9 cellular contexts compared by ENCODE assay signal in genomic region chr17:42530952-42531454, GRCh38. TPM values are rescaled to one million over a fixed set of nuclear protein-coding genes. Genes with fewer than 3 reads are reported as not detected.
DNase-seq lines count a peak whose midpoint lies in the region; ATAC-seq and TF ChIP-seq lines count a peak whose summit lies in the region.
"Had no signal": no experiment of that assay in that cellular context is flagged by ENCODE, and none has a peak within 500 bp of the region (broad histone marks: within the 10 kb centered on the region; RNA-seq: fewer than 3 reads in every experiment).

No MANE protein-coding gene starts in this region.

- H2BK120ac ChIP-seq in mesenchymal stem cell (ENCODE audit: low read depth, low read length), result no peak overlapping the region

- no peak overlapping the region for H3K23ac ChIP-seq in mesenchymal stem cell (ENCODE audit: low read length in 2 of 2)

- no peak overlapping the region for H2AFZ ChIP-seq in mesenchymal stem cell (ENCODE audit: low read depth, low read length)

- no peak overlapping the region for H4K8ac ChIP-seq in mesenchymal stem cell (ENCODE audit: low read length)

- no peak overlapping the region for H2BK5ac ChIP-seq in mesenchymal stem cell (ENCODE audit: low read depth, low read length, poor library complexity, severe bottlenecking)

- 94 to 98% methylated on average over 2 of the region's 2 CpGs for whole genome bisulfite sequencing in heart right ventricle, 2 donors
- WGBS in mesenchymal stem cell, result 96% methylated on average over 1 of the region's 2 CpGs
- 84 to 93% methylated on average over 2 of the region's 2 CpGs for WGBS in lower leg skin, 2 donors

- peaks cover 11 to 60% (median 32%) of the 10 kb centered on the region in 9 donors for H3K4me1 ChIP-seq in heart right ventricle
- H3K4me1 ChIP-seq in mesenchymal stem cell (ENCODE audit: control insufficient read depth, insufficient read depth, low read depth, low read length), result peaks cover 11% of the 10 kb centered on the region
- peaks cover 0 to 7% of the 10 kb centered on the region in 2 donors for H3K4me1 ChIP-seq in uterus

- H3K4ac ChIP-seq in mesenchymal stem cell (ENCODE audit: low read depth in 1 of 2, low read length in 2 of 2), result peak overlapping the region; percentile 39 to 88

- intact Hi-C loops in heart right ventricle (cut with DNase I) (no loop called here), Right ventricle myocardium inferior (cut with DNase I) (no loop called here), uterus (cut with DNase I; ENCODE audit: low total_unique reads) (no loop called here), lower leg skin (cut with DNase I; ENCODE audit: low total_unique reads) (no loop called here)

- no peak for TF ChIP-seq CTCF in heart right ventricle (IDR thresholded peaks at IDR 0.05)
- no peak for TF ChIP-seq CTCF in WERI-Rb-1 (IDR thresholded peaks at IDR 0.05; ENCODE audit: low read depth, low read length)
- no peak for TF ChIP-seq CTCF in uterus (IDR thresholded peaks at IDR 0.05)
- no peak for TF ChIP-seq CTCF in lower leg skin (IDR thresholded peaks at IDR 0.05)

- peak overlapping the region; percentile 35 for H2AK5ac ChIP-seq in mesenchymal stem cell (ENCODE audit: low read length, severe bottlenecking)

- H4K91ac ChIP-seq in mesenchymal stem cell (ENCODE audit: low read length), result peak overlapping the region; percentile 44

- peak overlapping the region in 1 of 2 experiments; percentile 35 for H3K14ac ChIP-seq in mesenchymal stem cell (ENCODE audit: low read length in 2 of 2)

- H2BK12ac ChIP-seq in mesenchymal stem cell (ENCODE audit: low read length in 2 of 2), result peak overlapping the region in 1 of 2 experiments; percentile 94

- no peaks in the 10 kb centered on the region for H3K79me1 ChIP-seq in mesenchymal stem cell (replicated peaks; ENCODE audit: low read length, poor library complexity, severe bottlenecking)

- TF ChIP-seq POLR2A in uterus (IDR thresholded peaks at IDR 0.05), result no peak
- TF ChIP-seq POLR2A in lower leg skin (IDR thresholded peaks at IDR 0.05), result no peak

- DNase-seq in heart right ventricle, result no peak
- DNase-seq in Right ventricle myocardium inferior (ENCODE audit: missing footprints), result no peak
- DNase-seq in WERI-Rb-1, result peak; percentile 57
- DNase-seq in mesenchymal stem cell, result peak; percentile 47
- no peak for DNase-seq in uterus
- no peak for DNase-seq in activated T-cell treated with anti-CD3 and anti-CD28 coated beads, Interleukin-2, amount 50 U/mL, for 48 hours
- DNase-seq in OCI-M1 (lab: John Stamatoyannopoulos, UW), result no peak
- no peak for DNase-seq in lower leg skin (ENCODE audit: low spot score in 2 of 2)
- DNase-seq: PC-3 had no signal

- H3K27me3 ChIP-seq in heart right ventricle (no peaks in the 10 kb centered on the region), WERI-Rb-1 (ENCODE audit: insufficient read depth, low read depth, severe bottlenecking) (no peaks in the 10 kb centered on the region), mesenchymal stem cell (ENCODE audit: control insufficient read depth in 1 of 2, insufficient read depth in 1 of 2, low read length in 2 of 2) (no peaks in the 10 kb centered on the region), uterus (no peaks in the 10 kb centered on the region)

- H3K4me2 ChIP-seq in mesenchymal stem cell (ENCODE audit: low read length, poor library complexity, severe bottlenecking), result no peak overlapping the region

- H3K36me3 ChIP-seq in heart right ventricle (no peaks in the 10 kb centered on the region), WERI-Rb-1 (no peaks in the 10 kb centered on the region), mesenchymal stem cell (ENCODE audit: control insufficient read depth in 1 of 2, insufficient read depth in 2 of 2, low read depth in 1 of 2, low read length in 2 of 2) (no peaks in the 10 kb centered on the region), uterus (no peaks in the 10 kb centered on the region)

- no peak for ATAC-seq in heart right ventricle
- no peak for ATAC-seq in Right ventricle myocardium inferior
- ATAC-seq: PC-3 had no signal

- H3K9me3 ChIP-seq in heart right ventricle (no peaks in the 10 kb centered on the region), WERI-Rb-1 (ENCODE audit: severe bottlenecking) (no peaks in the 10 kb centered on the region), mesenchymal stem cell (ENCODE audit: control insufficient read depth, low read length) (no peaks in the 10 kb centered on the region), uterus (no peaks in the 10 kb centered on the region)

- no peak overlapping the region for H3K4me3 ChIP-seq in heart right ventricle
- no peak overlapping the region for H3K4me3 ChIP-seq in WERI-Rb-1 (ENCODE audit: low read depth, low read length)
- peak overlapping the region in 1 of 2 experiments; percentile 8 for H3K4me3 ChIP-seq in mesenchymal stem cell (ENCODE audit: insufficient read depth in 1 of 2, low read depth in 1 of 2, low read length in 2 of 2)
- no peak overlapping the region for H3K4me3 ChIP-seq in uterus
- no peak overlapping the region for H3K4me3 ChIP-seq in lower leg skin (ENCODE audit: low read depth, poor library complexity, severe bottlenecking)

- no peak overlapping the region for H2BK15ac ChIP-seq in mesenchymal stem cell (ENCODE audit: low read depth, poor library complexity, severe bottlenecking)

- H3K27ac ChIP-seq in heart right ventricle (peak overlapping the region in 7 of 10 donors; percentile 11 to 88 (median 83)), WERI-Rb-1 (peak overlapping the region; percentile 91), mesenchymal stem cell (ENCODE audit: low read length, poor library complexity, severe bottlenecking) (no peak overlapping the region), uterus (peak overlapping the region; percentile 76 to 92)

- H3K18ac ChIP-seq in mesenchymal stem cell (ENCODE audit: low read depth in 1 of 2, low read length in 2 of 2), result peak overlapping the region; percentile 33 to 97

- H3K9ac ChIP-seq in mesenchymal stem cell (ENCODE audit: low read length), result no peak overlapping the region

RNA-seq across cellular contexts. Expression of gene NAGLU, which starts 5.0 kb away (rescaled TPM):
- total RNA-seq in heart right ventricle, result 10 to 100 TPM in 5 of 10 donors, 1 to 10 TPM in 5; 6.8 to 16.0 (median 9.8) TPM
- polyA plus RNA-seq in heart right ventricle, result 10 to 100 TPM; 17.0 to 18.3 TPM
- total RNA-seq in Right ventricle myocardium inferior, result 8.6 TPM
- 51.2 TPM for polyA plus RNA-seq in mesenchymal stem cell (2013, experiment 1 of 2)
- polyA plus RNA-seq in mesenchymal stem cell (2013, experiment 2 of 2), result 52.1 TPM
- 10 to 100 TPM in 3 of 4 donors, 1 to 10 TPM in 1; 8.7 to 33.5 (median 25.6) TPM for total RNA-seq in uterus
- total RNA-seq in lower leg skin, result 10 to 100 TPM; 32.9 to 50.5 (median 36.7) TPM

RNA-seq across cellular contexts. Expression of gene HSD17B1, which starts 21.7 kb away (rescaled TPM):
- total RNA-seq in heart right ventricle, result 1 to 10 TPM in 2 of 10 donors, under 1 TPM in 8; 0.50 to 2.3 (median 0.78) TPM
- polyA plus RNA-seq in heart right ventricle, result 1 to 10 TPM; 2.2 to 2.6 TPM
- 1.4 TPM for total RNA-seq in Right ventricle myocardium inferior
- polyA plus RNA-seq in mesenchymal stem cell (2013, experiment 1 of 2), result 0.57 TPM
- polyA plus RNA-seq in mesenchymal stem cell (2013, experiment 2 of 2), result 0.59 TPM
- total RNA-seq in uterus, result 1 to 10 TPM in 1 of 4 donors, under 1 TPM in 1, not detected in 2; 0.35 to 3.1 TPM
- total RNA-seq in lower leg skin, result 1 to 10 TPM; 2.3 to 6.6 (median 4.6) TPM

RNA-seq across cellular contexts. Expression of gene COASY, which starts 30.9 kb away (rescaled TPM):
- total RNA-seq in heart right ventricle, result 10 to 100 TPM; 29.7 to 56.9 (median 32.9) TPM
- 10 to 100 TPM; 46.8 to 50.8 TPM for polyA plus RNA-seq in heart right ventricle
- 45.6 TPM for total RNA-seq in Right ventricle myocardium inferior
- polyA plus RNA-seq in mesenchymal stem cell (2013, experiment 1 of 2), result 77.2 TPM
- polyA plus RNA-seq in mesenchymal stem cell (2013, experiment 2 of 2), result 75.7 TPM
- 10 to 100 TPM in 3 of 4 donors, 1 to 10 TPM in 1; 2.6 to 42.6 (median 16.1) TPM for total RNA-seq in uterus
- 10 to 100 TPM; 32.4 to 49.5 (median 41.7) TPM for total RNA-seq in lower leg skin

RNA-seq across cellular contexts. Expression of gene MLX, which starts 35.9 kb away (rescaled TPM):
- total RNA-seq in heart right ventricle (10 to 100 TPM; 45.7 to 87.2 (median 56.4) TPM), Right ventricle myocardium inferior (65.9 TPM), uterus (10 to 100 TPM in 3 of 4 donors, 1 to 10 TPM in 1; 6.9 to 50.0 (median 35.1) TPM), lower leg skin (10 to 100 TPM; 37.8 to 43.2 (median 39.3) TPM)
- 10 to 100 TPM; 55.8 to 61.2 TPM for polyA plus RNA-seq in heart right ventricle
- 45.3 TPM for polyA plus RNA-seq in mesenchymal stem cell (2013, experiment 1 of 2)
- 45.3 TPM for polyA plus RNA-seq in mesenchymal stem cell (2013, experiment 2 of 2)

RNA-seq across cellular contexts. Expression of gene PSMC3IP, which starts 46.5 kb away (rescaled TPM):
- total RNA-seq in heart right ventricle (1 to 10 TPM; 1.1 to 3.1 (median 1.6) TPM), Right ventricle myocardium inferior (3.4 TPM), uterus (10 to 100 TPM in 1 of 4 donors, 1 to 10 TPM in 3; 2.8 to 16.5 (median 5.0) TPM), lower leg skin (1 to 10 TPM in 2 of 4 donors, under 1 TPM in 2; 0.67 to 3.6 (median 1.8) TPM)
- polyA plus RNA-seq in heart right ventricle, result 1 to 10 TPM; 2.9 TPM
- polyA plus RNA-seq in mesenchymal stem cell (2013, experiment 1 of 2), result 5.2 TPM
- polyA plus RNA-seq in mesenchymal stem cell (2013, experiment 2 of 2), result 4.7 TPM

Comparison
In these comparisons a context has a peak if more than half of its experiments do, and no peak if none do; other contexts are left out.
1. DNase-seq: peak in WERI-Rb-1 (single experiment) and mesenchymal stem cell (single experiment); none in heart right ventricle (0 of 2), Right ventricle myocardium inferior (single experiment), uterus (0 of 2), activated T-cell treated with anti-CD3 and anti-CD28 coated beads, Interleukin-2, amount 50 U/mL, for 48 hours (0 of 2), OCI-M1 (single experiment) and lower leg skin (0 of 2).